8 cellular contexts compared by ENCODE assay signal in genomic region chr20:50320910-50321796, GRCh38.
DNase-seq lines count a peak whose midpoint lies in the region; ATAC-seq lines count a peak whose summit lies in the region.

No MANE protein-coding gene starts in this region.

- H3K9ac ChIP-seq in skeletal muscle tissue (ENCODE audit: low read depth in 1 of 3, low read length in 3 of 3): peak overlapping the region; percentile 56 to 75 (median 57)

- DNase-seq in stimulated activated CD4-positive, alpha-beta T cell treated with anti-CD3 and anti-CD28 coated beads, Interleukin-15, amount 100 ng/mL, for 24 hours: peak; percentile 58
- DNase-seq in stimulated activated CD4-positive, alpha-beta T cell treated with anti-CD3 and anti-CD28 coated beads, Interleukin-4, amount 100 ng/mL, for 4 hours: no peak
- DNase-seq in left ventricle myocardium superior: peak; percentile 89

- H3K4me1 Mint-ChIP-seq in activated T-helper 17 cell treated with anti-CD3 and anti-CD28 coated beads, Interleukin-2, amount 50 U/mL, for 72 hours: peaks cover 5% of the 10 kb centered on the region

- H3K36me3 ChIP-seq in skeletal muscle tissue (ENCODE audit: control insufficient read depth in 3 of 3, insufficient read depth in 3 of 3, low read length in 3 of 3): no peaks in the 10 kb centered on the region

- peak overlapping the region; percentile 74 for H3K27ac ChIP-seq in skeletal muscle tissue (ENCODE audit: low read depth, low read length)

- no peaks in the 10 kb centered on the region for H3K27me3 ChIP-seq in skeletal muscle tissue (ENCODE audit: control insufficient read depth in 3 of 3, insufficient read depth in 3 of 3, low read length in 3 of 3)

- peaks cover 29% of the 10 kb centered on the region for H3K27me3 Mint-ChIP-seq in activated T-helper 17 cell treated with anti-CD3 and anti-CD28 coated beads, Interleukin-2, amount 50 U/mL, for 72 hours

- peak; percentile 95 for ATAC-seq in activated T-helper 17 cell treated with anti-CD3 and anti-CD28 coated beads, Interleukin-2, amount 50 U/mL, for 72 hours (replicated peaks)
- peak; percentile 95 for ATAC-seq in left ventricle myocardium superior
- ATAC-seq in HG02870 (IDR thresholded peaks at IDR 0.05; ENCODE audit: unreplicated experiment): no peak
- ATAC-seq in GM21825 (IDR thresholded peaks at IDR 0.05; ENCODE audit: unreplicated experiment): no peak
- no peak for ATAC-seq in HG02610 (IDR thresholded peaks at IDR 0.05; ENCODE audit: unreplicated experiment)

- H3K9me3 Mint-ChIP-seq in activated T-helper 17 cell treated with anti-CD3 and anti-CD28 coated beads, Interleukin-2, amount 50 U/mL, for 72 hours: no peaks in the 10 kb centered on the region

- H3K4me3 Mint-ChIP-seq in activated T-helper 17 cell treated with anti-CD3 and anti-CD28 coated beads, Interleukin-2, amount 50 U/mL, for 72 hours: no peak overlapping the region

- H3K4me3 ChIP-seq in skeletal muscle tissue (ENCODE audit: low read length in 3 of 3): peak overlapping the region in 2 of 3 donors; percentile 25 to 27

- H3K4me1 ChIP-seq in skeletal muscle tissue (ENCODE audit: control insufficient read depth in 3 of 3, insufficient read depth in 3 of 3, low read length in 3 of 3): peaks cover 16 to 30% (median 24%) of the 10 kb centered on the region in 3 donors

- intact Hi-C loops in left ventricle myocardium superior (cut with micrococcal nuclease): no loop called here

- H3K9me3 ChIP-seq in skeletal muscle tissue (ENCODE audit: control insufficient read depth in 3 of 3, low read length in 3 of 3): peaks cover 0 to 4% (median 0%) of the 10 kb centered on the region in 3 donors

- no peak overlapping the region for H3K27ac Mint-ChIP-seq in activated T-helper 17 cell treated with anti-CD3 and anti-CD28 coated beads, Interleukin-2, amount 50 U/mL, for 72 hours

- H3K36me3 Mint-ChIP-seq in activated T-helper 17 cell treated with anti-CD3 and anti-CD28 coated beads, Interleukin-2, amount 50 U/mL, for 72 hours (ENCODE audit: low read depth): no peaks in the 10 kb centered on the region

Comparison
In these comparisons a context has a peak if more than half of its experiments do, and no peak if none do; other contexts are left out.
1. DNase-seq: peak in stimulated activated CD4-positive, alpha-beta T cell treated with anti-CD3 and anti-CD28 coated beads, Interleukin-15, amount 100 ng/mL, for 24 hours (single experiment) and left ventricle myocardium superior (single experiment); none in stimulated activated CD4-positive, alpha-beta T cell treated with anti-CD3 and anti-CD28 coated beads, Interleukin-4, amount 100 ng/mL, for 4 hours (0 of 2).
2. ATAC-seq: peak in activated T-helper 17 cell treated with anti-CD3 and anti-CD28 coated beads, Interleukin-2, amount 50 U/mL, for 72 hours (single experiment) and left ventricle myocardium superior (single experiment); none in HG02870 (single experiment), GM21825 (single experiment) and HG02610 (single experiment).